ENCODE assay signal across 21 cellular contexts in the genomic region with DNA sequence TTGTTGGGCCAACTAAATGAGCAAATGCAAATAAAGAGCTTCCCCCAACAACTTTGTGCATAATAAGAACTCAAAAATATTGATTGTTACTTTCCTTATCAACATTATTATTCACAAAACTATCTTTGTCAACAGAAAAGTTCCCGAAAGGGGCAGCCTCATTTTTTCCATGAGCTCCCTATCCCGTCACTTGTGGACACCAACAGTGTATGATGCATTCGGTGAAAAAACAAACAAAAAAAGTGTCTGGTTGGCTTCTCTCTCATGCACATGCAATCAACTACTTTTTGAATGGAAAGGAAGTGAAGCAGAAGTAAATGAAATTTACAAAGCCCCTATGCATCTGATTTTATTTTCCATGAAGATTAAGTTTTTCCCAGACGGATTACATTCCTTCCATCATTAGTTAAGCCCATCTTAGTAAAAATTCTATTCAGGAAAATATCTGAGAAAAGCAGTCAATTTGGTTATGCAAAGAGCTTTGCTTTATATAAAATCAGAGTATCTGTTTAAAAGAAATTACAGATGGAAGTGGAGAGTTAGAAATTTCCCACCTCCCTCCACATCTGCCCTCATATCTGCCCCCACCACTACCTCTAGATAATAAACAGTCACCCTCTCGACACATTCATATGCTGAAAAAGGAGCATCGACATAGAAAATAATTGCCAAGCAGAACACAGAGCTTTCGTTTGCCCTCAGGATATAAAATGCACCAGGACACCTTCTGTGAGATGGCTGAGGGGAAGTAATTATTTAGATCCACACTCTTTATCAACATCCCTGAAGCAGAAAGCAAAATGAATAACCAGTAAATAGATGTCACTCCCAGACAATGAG.
A peak's percentile ranks its signal among the peaks of the same experiment; 100 is the strongest.
DNase-seq lines count a peak whose midpoint lies in the region; ATAC-seq and TF ChIP-seq lines count a peak whose summit lies in the region.
"Had no signal": no experiment of that assay in that cellular context is flagged by ENCODE, and none has a peak within 500 bp of the region (broad histone marks: within the 10 kb centered on the region; RNA-seq: fewer than 3 reads in every experiment).

No MANE protein-coding gene starts in this region.

- no peak overlapping the region for H2BK120ac ChIP-seq in mesendoderm (ENCODE audit: low read depth, low read length)

- H3K23ac ChIP-seq in mesendoderm (ENCODE audit: low read length): no peak overlapping the region

- no peak overlapping the region for H3K27ac Mint-ChIP-seq in CD4-positive, alpha-beta T cell
- H3K27ac Mint-ChIP-seq: B cell; CD4-positive, CD25-positive, alpha-beta regulatory T cell had no signal

- H3K4me3 ChIP-seq in SJSA1 (no peak overlapping the region), mesendoderm (ENCODE audit: low read length) (no peak overlapping the region)

- H3K4me3 Mint-ChIP-seq in CD4-positive, alpha-beta T cell: no peak overlapping the region
- H3K4me3 Mint-ChIP-seq: B cell; CD4-positive, CD25-positive, alpha-beta regulatory T cell; H9; IgD-negative memory B cell had no signal

- H2BK15ac ChIP-seq in mesendoderm (replicated peaks; ENCODE audit: low read depth): no peak overlapping the region

- H3K4me1 ChIP-seq in SJSA1 (replicated peaks): peaks cover 63% of the 10 kb centered on the region
- H3K4me1 ChIP-seq in mesendoderm (ENCODE audit: control insufficient read depth, low read depth, low read length): no peaks in the 10 kb centered on the region

- no CpG with 5 or more reads among the region's 7 CpGs for WGBS in mesendoderm (ENCODE audit: extremely low coverage, insufficient coverage, low lambda C conversion rate)

- CTCF ChIA-PET in CD4-positive, alpha-beta T cell (lab: Charles Lee): interaction anchor here (1.1 kb wide), 1 partner anchor 9 kb away, joined by 4 read pairs; no protein-coding TSS in a partner anchor

- H4K5ac ChIP-seq in mesendoderm (ENCODE audit: low read length): no peak overlapping the region

- peaks cover 7% of the 10 kb centered on the region for H3K9me3 Mint-ChIP-seq in CD4-positive, alpha-beta T cell
- H3K9me3 Mint-ChIP-seq: H9, IgD-negative memory B cell had no signal

- H3K4me2 ChIP-seq in mesendoderm (ENCODE audit: low read length): no peak overlapping the region

- DNase-seq in NCI-H2081 (lab: John Stamatoyannopoulos, UW) (peak; percentile 35 to 73), NCI-H2081 treated with DMSO at 0.1 percent for 48 hours (lab: John Stamatoyannopoulos, UW) (no peak), NCI-H345 (lab: John Stamatoyannopoulos, UW) (peak; percentile 10), SJSA1 (ENCODE audit: low read depth in 1 of 2, low spot score in 2 of 2) (peak; percentile 44 to 64), mesendoderm (peak; percentile 14), posterior cingulate gyrus (no peak), ecto neural progenitor cell (ENCODE audit: low spot score) (no peak)
- no peak for DNase-seq in CD4-positive, alpha-beta T cell
- DNase-seq: 8988T; CD4-positive, CD25-positive, alpha-beta regulatory T cell; DMS153; GDM1; H9; Karpas-422; NCI-H2107; NCI-H226; NK-92 treated with Interleukin-12 subunit alpha and Interleukin-12 subunit beta, amount 100 ng/mL, for 24 hours; SHP77; T-helper 1 cell had no signal

- no peak overlapping the region for H4K8ac ChIP-seq in mesendoderm (ENCODE audit: low read depth, low read length)

- no peak overlapping the region for H2AK5ac ChIP-seq in mesendoderm (ENCODE audit: low read length)

- no peak for ATAC-seq in CD4-positive, alpha-beta T cell (ENCODE audit: poor library complexity)

- H3K9ac ChIP-seq in mesendoderm (ENCODE audit: low read length): no peak overlapping the region

- peak overlapping the region; percentile 71 for H3K27ac ChIP-seq in SJSA1
- H3K27ac ChIP-seq in mesendoderm (ENCODE audit: low read depth, low read length): no peak overlapping the region
- no peak overlapping the region for H3K27ac ChIP-seq in CD4-positive, alpha-beta T cell (ENCODE audit: low read depth, low read length)

- no peak overlapping the region for H3K18ac ChIP-seq in mesendoderm (ENCODE audit: low read length)

- H3K56ac ChIP-seq in mesendoderm (ENCODE audit: low read length): no peak overlapping the region

- no peaks in the 10 kb centered on the region for H3K4me1 Mint-ChIP-seq in CD4-positive, alpha-beta T cell (ENCODE audit: low read depth)
- H3K4me1 Mint-ChIP-seq: B cell; CD4-positive, CD25-positive, alpha-beta regulatory T cell; IgD-negative memory B cell had no signal

- no peaks in the 10 kb centered on the region for H3K27me3 ChIP-seq in SJSA1 (replicated peaks)
- no peaks in the 10 kb centered on the region for H3K27me3 ChIP-seq in mesendoderm (ENCODE audit: insufficient read depth, low read length, poor library complexity)
- H3K27me3 ChIP-seq in CD4-positive, alpha-beta T cell (ENCODE audit: control insufficient read depth, insufficient read depth, low read length): no peaks in the 10 kb centered on the region

- H3K36me3 Mint-ChIP-seq in CD4-positive, alpha-beta T cell (ENCODE audit: low read depth): no peaks in the 10 kb centered on the region
- H3K36me3 Mint-ChIP-seq: CD4-positive, CD25-positive, alpha-beta regulatory T cell; IgD-negative memory B cell had no signal

- no peaks in the 10 kb centered on the region for H3K9me3 ChIP-seq in SJSA1 (replicated peaks)
- no peaks in the 10 kb centered on the region for H3K9me3 ChIP-seq in CD4-positive, alpha-beta T cell (ENCODE audit: control insufficient read depth, low read length)

- no peak for TF ChIP-seq CTCF in CD4-positive, alpha-beta T cell (IDR thresholded peaks at IDR 0.05)

- H3K79me2 ChIP-seq in mesendoderm (ENCODE audit: control insufficient read depth, insufficient read depth, low read length): no peaks in the 10 kb centered on the region

- intact Hi-C loops in posterior cingulate gyrus (cut with DNase I): no loop called here
- intact Hi-C loops in CD4-positive, alpha-beta T cell (cut with DNase I, micrococcal nuclease): no loop called here

- no peaks in the 10 kb centered on the region for H3K79me1 ChIP-seq in mesendoderm (ENCODE audit: low read length)

- POLR2A ChIA-PET in CD4-positive, alpha-beta T cell (lab: Charles Lee): no interaction called here

- H3K4ac ChIP-seq in mesendoderm (ENCODE audit: low read depth, low read length): no peak overlapping the region

- H3K36me3 ChIP-seq in SJSA1 (no peaks in the 10 kb centered on the region), mesendoderm (ENCODE audit: control insufficient read depth, insufficient read depth, low read length) (no peaks in the 10 kb centered on the region)

- no peaks in the 10 kb centered on the region for H3K27me3 Mint-ChIP-seq in CD4-positive, alpha-beta T cell
- H3K27me3 Mint-ChIP-seq: B cell; CD4-positive, CD25-positive, alpha-beta regulatory T cell; IgD-negative memory B cell had no signal

- no peak overlapping the region for H2BK5ac ChIP-seq in mesendoderm (ENCODE audit: low read length)

Comparison
In these comparisons a context has a peak if more than half of its experiments do, and no peak if none do; other contexts are left out.
1. DNase-seq: peak in NCI-H2081 (2 of 2), NCI-H345 (single experiment), SJSA1 (2 of 2) and mesendoderm (single experiment); none in NCI-H2081 treated with DMSO at 0.1 percent for 48 hours (single experiment), posterior cingulate gyrus (0 of 10), CD4-positive, alpha-beta T cell (0 of 10) and ecto neural progenitor cell (single experiment).